ENCODE assay signal across 9 cellular contexts in the genomic region with DNA sequence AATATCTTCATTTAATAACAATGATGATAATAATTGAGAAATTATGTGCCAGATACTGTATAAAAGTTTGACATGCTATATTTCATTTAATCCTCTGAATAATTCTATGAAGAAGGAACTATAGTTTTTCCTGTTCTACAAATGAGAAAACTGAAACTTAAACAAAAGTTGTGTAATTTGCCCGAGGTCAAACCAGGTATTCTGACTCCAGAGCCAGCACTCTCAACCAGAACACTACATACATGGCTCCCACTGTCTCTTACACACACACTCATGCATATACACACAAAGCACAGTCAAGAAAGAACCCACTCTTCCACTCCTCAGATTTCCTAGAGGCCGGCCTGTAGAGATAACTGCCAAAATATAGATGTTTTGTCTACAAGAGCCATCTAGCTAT.
"Had no signal": no experiment of that assay in that cellular context is flagged by ENCODE, and none has a peak within 500 bp of the region (broad histone marks: within the 10 kb centered on the region; RNA-seq: fewer than 3 reads in every experiment).

No MANE protein-coding gene starts in this region.

- H3K4me1 ChIP-seq: HAP-1 had no signal

- H2AFZ ChIP-seq: GM23248 had no signal

- ATAC-seq: HCT116, K562 had no signal

- FAIRE-seq: K562 had no signal

- H3K4me3 ChIP-seq: GM23248, HAP-1, K562 had no signal

- H3K9me3 ChIP-seq: HAP-1 had no signal

- DNase-seq: GM23248, GOT3, H7, HFFc6, IMR-90, KG1 had no signal

- H3K27ac ChIP-seq: GM23248 had no signal

- H3K36me3 ChIP-seq: HAP-1 had no signal

- H3K9ac ChIP-seq: GM23248 had no signal
